In genomic region chr1:157833155-157833554, GRCh38 we compare ENCODE assay signal across 20 cellular contexts. TPM values are rescaled to one million over a fixed set of nuclear protein-coding genes. Genes with fewer than 3 reads are reported as not detected.
"Had no signal": no experiment of that assay in that cellular context is flagged by ENCODE, and none has a peak within 500 bp of the region (broad histone marks: within the 10 kb centered on the region; RNA-seq: fewer than 3 reads in every experiment).

No MANE protein-coding gene starts in this region.

- H3K4me3 Mint-ChIP-seq: activated naive CD8-positive, alpha-beta T cell treated with anti-CD3 and anti-CD28 coated beads, Interleukin-2, amount 10 ng/mL, durations not matched to agents 7 days and 5 days; activated T-cell treated with anti-CD3 and anti-CD28 coated beads, Interleukin-2, amount 50 U/mL, for 24 hours; natural killer cell had no signal

- H3K27ac Mint-ChIP-seq: activated naive CD8-positive, alpha-beta T cell treated with anti-CD3 and anti-CD28 coated beads, Interleukin-2, amount 10 ng/mL, durations not matched to agents 7 days and 5 days; activated T-cell treated with anti-CD3 and anti-CD28 coated beads, Interleukin-2, amount 50 U/mL, for 24 hours; natural killer cell; progenitor cell of endocrine pancreas had no signal

- H3K9me3 Mint-ChIP-seq: activated T-cell treated with anti-CD3 and anti-CD28 coated beads, Interleukin-2, amount 50 U/mL, for 24 hours; natural killer cell had no signal

- H3K4me1 ChIP-seq: breast epithelium, tibial nerve, vagina had no signal

- H3K27me3 Mint-ChIP-seq: activated naive CD8-positive, alpha-beta T cell treated with anti-CD3 and anti-CD28 coated beads, Interleukin-2, amount 10 ng/mL, durations not matched to agents 7 days and 5 days; progenitor cell of endocrine pancreas had no signal

- H3K4me1 Mint-ChIP-seq: activated naive CD8-positive, alpha-beta T cell treated with anti-CD3 and anti-CD28 coated beads, Interleukin-2, amount 10 ng/mL, durations not matched to agents 7 days and 5 days; natural killer cell had no signal

- H3K27ac ChIP-seq: breast epithelium, tibial nerve, vagina had no signal

- H3K27me3 ChIP-seq: tibial nerve, vagina had no signal

- H3K36me3 ChIP-seq: breast epithelium, tibial nerve, vagina had no signal

- H3K4me3 ChIP-seq: breast epithelium, lung, mucosa of descending colon, tibial nerve, vagina had no signal

- H3K9me3 ChIP-seq: breast epithelium, mucosa of descending colon, tibial nerve, vagina had no signal

- ATAC-seq: left cardiac atrium, mucosa of descending colon, natural killer cell, right cardiac atrium had no signal

- FAIRE-seq: small intestine had no signal

- DNase-seq: activated CD4-positive, alpha-beta T cell treated with anti-CD3 and anti-CD28 coated beads, Interleukin-2, amount 50 U/mL, for 4 hours; activated CD4-positive, CD25-positive, alpha-beta regulatory T cell treated with anti-CD3 and anti-CD28 coated beads, Interleukin-2, amount 50 U/mL, for 72 hours; activated gamma-delta T cell; activated naive CD8-positive, alpha-beta T cell treated with anti-CD3 and anti-CD28 coated beads, Interleukin-2, amount 10 ng/mL, durations not matched to agents 7 days and 5 days; activated T-cell treated with anti-CD3 and anti-CD28 coated beads, Interleukin-2, amount 50 U/mL, for 24 hours; aorta; left cardiac atrium; mucosa of descending colon; natural killer cell; nucleus accumbens; right cardiac atrium; small intestine had no signal

RNA-seq across cellular contexts. Expression of gene CD5L, which starts 8.5 kb away (rescaled TPM):
- total RNA-seq: activated naive CD8-positive, alpha-beta T cell treated with anti-CD3 and anti-CD28 coated beads, Interleukin-2, amount 10 ng/mL, durations not matched to agents 7 days and 5 days; breast epithelium; chondrocyte; dermis microvascular lymphatic vessel endothelial cell; natural killer cell; progenitor cell of endocrine pancreas; tibial nerve; vagina had no signal
- polyA plus RNA-seq: aorta, esophagus had no signal

RNA-seq across cellular contexts. Expression of gene FCRL1, which starts 13.2 kb away (rescaled TPM):
- total RNA-seq: chondrocyte, dermis microvascular lymphatic vessel endothelial cell, progenitor cell of endocrine pancreas, right cardiac atrium, tibial nerve had no signal
- polyA plus RNA-seq: aorta, right cardiac atrium had no signal

RNA-seq across cellular contexts. Expression of gene FCRL2, which starts 56.2 kb away (rescaled TPM):
- total RNA-seq: activated naive CD8-positive, alpha-beta T cell treated with anti-CD3 and anti-CD28 coated beads, Interleukin-2, amount 10 ng/mL, durations not matched to agents 7 days and 5 days; chondrocyte; dermis microvascular lymphatic vessel endothelial cell; left cardiac atrium; progenitor cell of endocrine pancreas; right cardiac atrium; vagina had no signal
- polyA plus RNA-seq: aorta, right cardiac atrium had no signal
